Comparison of ENCODE assay signal across 2 cellular contexts in genomic region chr3:124032351-124032880, GRCh38.
TF ChIP-seq lines count a peak whose summit lies in the region.

No MANE protein-coding gene starts in this region.

TF ChIP-seq in A549, 52 proteins besides CTCF, POLR2A, EP300 and RAD21:
- no peak for TF ChIP-seq HOXB13 (CRISPR knock-in tag; IDR thresholded peaks at IDR 0.05; ENCODE audit: low read depth)
- TF ChIP-seq CHD4 (IDR thresholded peaks at IDR 0.05; ENCODE audit: borderline replicate concordance) = no peak
- TF ChIP-seq USF2 (IDR thresholded peaks at IDR 0.05) = no peak
- TF ChIP-seq MAFK (IDR thresholded peaks at IDR 0.05; ENCODE audit: partially characterized antibody) = no peak
- no peak for TF ChIP-seq TFCP2L1 (CRISPR knock-in tag; IDR thresholded peaks at IDR 0.05)
- TF ChIP-seq KDM5A (IDR thresholded peaks at IDR 0.05) = no peak
TF ChIP-seq in A549: peak in this region for 0.

TF ChIP-seq in endothelial cell of umbilical vein, 7 proteins besides CTCF, POLR2A, EP300 and RAD21 (continued from another document):
- TF ChIP-seq MYC (IDR thresholded peaks at IDR 0.05; ENCODE audit: low read depth, low read length) (no peak), GATA2 (IDR thresholded peaks at IDR 0.05; ENCODE audit: insufficient read depth, insufficient read length, low read depth, low read length) (no peak), MAX (IDR thresholded peaks at IDR 0.05; ENCODE audit: insufficient read depth, insufficient read length) (no peak), EZH2 (IDR thresholded peaks at IDR 0.05; ENCODE audit: borderline replicate concordance, low read depth, low read length, severe bottlenecking) (no peak), POLR2AphosphoS5 (IDR thresholded peaks at IDR 0.05; ENCODE audit: insufficient read depth, low read depth, low read length) (no peak), FOS (IDR thresholded peaks at IDR 0.05; ENCODE audit: borderline replicate concordance, insufficient read depth, low read length) (no peak)
TF ChIP-seq in endothelial cell of umbilical vein: peak in this region for 0.
